In genomic region chr22:43057641-43058040, GRCh38 we compare ENCODE assay signal across 32 cellular contexts. TPM values are rescaled to one million over a fixed set of nuclear protein-coding genes. Genes with fewer than 3 reads are reported as not detected.
A peak's percentile ranks its signal among the peaks of the same experiment; 100 is the strongest.
DNase-seq lines count a peak whose midpoint lies in the region; ATAC-seq, FAIRE-seq and TF ChIP-seq lines count a peak whose summit lies in the region.
"Had no signal": no experiment of that assay in that cellular context is flagged by ENCODE, and none has a peak within 500 bp of the region (broad histone marks: within the 10 kb centered on the region; RNA-seq: fewer than 3 reads in every experiment).

No MANE protein-coding gene starts in this region.

- FAIRE-seq in pancreas (lab: Jason Lieb, UNC), result no peak
- FAIRE-seq: A204.1, A549, D721Med had no signal

- H3K27me3 ChIP-seq in body of pancreas (no peaks in the 10 kb centered on the region), pancreas (no peaks in the 10 kb centered on the region)
- H3K27me3 ChIP-seq: BE2C; BLaER1; BLaER1 treated with 17β-estradiol and CSF1 and Interleukin-3, amounts not matched to agents 10 nM and 100 nM had no signal

- H3K4me3 ChIP-seq in body of pancreas, result no peak overlapping the region
- no peak overlapping the region for H3K4me3 ChIP-seq in pancreas
- H3K4me3 ChIP-seq: A549; BLaER1; BLaER1 treated with 17β-estradiol and CSF1 and Interleukin-3, amounts not matched to agents 10 nM and 100 nM had no signal

- intact Hi-C loops in body of pancreas (cut with DNase I) (no loop called here), pancreas (cut with DNase I) (no loop called here)

- H3K36me3 ChIP-seq in body of pancreas (replicated peaks in 1 of 2; ENCODE audit: insufficient read depth in 1 of 2, low read depth in 2 of 2) (no peaks in the 10 kb centered on the region), pancreas (no peaks in the 10 kb centered on the region)
- H3K36me3 ChIP-seq: BE2C had no signal

- no peak for TF ChIP-seq POLR2A in body of pancreas (IDR thresholded peaks at IDR 0.05)

- H3K9me3 ChIP-seq in body of pancreas (no peaks in the 10 kb centered on the region), pancreas (no peaks in the 10 kb centered on the region)
- H3K9me3 ChIP-seq: A549; BE2C; BLaER1; BLaER1 treated with 17β-estradiol and CSF1 and Interleukin-3, amounts not matched to agents 10 nM and 100 nM; Caco-2 had no signal

- DNase-seq in body of pancreas, result peak; percentile 44 to 79 (median 70)
- peak in 3 of 6 donors; percentile 43 to 72 (median 63) for DNase-seq in pancreas
- no peak for DNase-seq in SKM-1 (lab: John Stamatoyannopoulos, UW; ENCODE audit: unreplicated experiment)
- DNase-seq in Ammon's horn (ENCODE audit: low spot score), result no peak
- DNase-seq: 8988T; ACHN; AML-193; BE2C; C1 segment of cervical spinal cord; Caco-2; Calu3; CD4-positive, alpha-beta memory T cell; CD4-positive, alpha-beta T cell; CD4-positive, CD25-positive, alpha-beta regulatory T cell; CD8-positive, alpha-beta memory T cell; CD8-positive, alpha-beta T cell; COR-L47; DMS 273 treated with DMSO at 0.1 percent for 48 hours; DMS153; DMS53; DMS79; DMS79 treated with DMSO at 0.1 percent for 48 hours; DND-41; EL had no signal

- WGBS in body of pancreas, 2 donors, result 38 to 51% methylated on average over 7 of the region's 7 CpGs
- WGBS in pancreas, 2 donors, result 44 to 49% methylated on average over 7 of the region's 7 CpGs

- TF ChIP-seq CTCF in body of pancreas (IDR thresholded peaks at IDR 0.05) (no peak), pancreas (IDR thresholded peaks at IDR 0.05) (no peak)

- H3K27ac ChIP-seq in body of pancreas, result peak overlapping the region in 1 of 4 donors; percentile 1
- no peak overlapping the region for H3K27ac ChIP-seq in pancreas
- H3K27ac ChIP-seq: 22Rv1; A549; BLaER1; BLaER1 treated with 17β-estradiol and CSF1 and Interleukin-3, amounts not matched to agents 10 nM and 100 nM; C4-2B had no signal

- ATAC-seq in body of pancreas (peak; percentile 45), pancreas (peak; percentile 69 to 89 (median 84))
- ATAC-seq: A549; CD8-positive, alpha-beta T cell had no signal

- no peaks in the 10 kb centered on the region for H3K4me1 ChIP-seq in body of pancreas
- no peaks in the 10 kb centered on the region for H3K4me1 ChIP-seq in pancreas
- H3K4me1 ChIP-seq: A549; BE2C; BLaER1; BLaER1 treated with 17β-estradiol and CSF1 and Interleukin-3, amounts not matched to agents 10 nM and 100 nM; Caco-2 had no signal

RNA-seq across cellular contexts. Expression of gene TTLL1, which starts 31.6 kb away (rescaled TPM):
- 1 to 10 TPM; 2.0 to 7.0 TPM for total RNA-seq in body of pancreas
- total RNA-seq in pancreas, result 1 to 10 TPM; 1.5 to 4.5 (median 2.0) TPM
- polyA plus RNA-seq in pancreas, result 1 to 10 TPM; 2.6 to 5.1 TPM

RNA-seq across cellular contexts. Expression of gene PACSIN2, which starts 42.7 kb away (rescaled TPM):
- total RNA-seq in body of pancreas (100 to 1,000 TPM; 117 to 118 TPM), pancreas (100 to 1,000 TPM in 2 of 6 donors, 10 to 100 TPM in 4; 65.2 to 109 (median 96.0) TPM)
- 10 to 100 TPM; 45.1 to 90.6 TPM for polyA plus RNA-seq in pancreas

RNA-seq across cellular contexts. Expression of gene BIK, which starts 52.9 kb away (rescaled TPM):
- total RNA-seq in body of pancreas, result 10 to 100 TPM in 1 of 2 donors, 1 to 10 TPM in 1; 1.6 to 11.5 TPM
- total RNA-seq in pancreas, result 1 to 10 TPM in 4 of 6 donors, under 1 TPM in 2; 0.97 to 8.4 (median 1.4) TPM
- polyA plus RNA-seq in pancreas, result 1 to 10 TPM; 4.5 to 5.2 TPM
- polyA plus RNA-seq: AG04450 had no signal

Comparison
In these comparisons a context has a peak if more than half of its experiments do, and no peak if none do; other contexts are left out.
1. DNase-seq: peak in body of pancreas (4 of 4); none in SKM-1 (single experiment) and Ammon's horn (single experiment).